ENCODE assay signal across 23 cellular contexts in the genomic region with DNA sequence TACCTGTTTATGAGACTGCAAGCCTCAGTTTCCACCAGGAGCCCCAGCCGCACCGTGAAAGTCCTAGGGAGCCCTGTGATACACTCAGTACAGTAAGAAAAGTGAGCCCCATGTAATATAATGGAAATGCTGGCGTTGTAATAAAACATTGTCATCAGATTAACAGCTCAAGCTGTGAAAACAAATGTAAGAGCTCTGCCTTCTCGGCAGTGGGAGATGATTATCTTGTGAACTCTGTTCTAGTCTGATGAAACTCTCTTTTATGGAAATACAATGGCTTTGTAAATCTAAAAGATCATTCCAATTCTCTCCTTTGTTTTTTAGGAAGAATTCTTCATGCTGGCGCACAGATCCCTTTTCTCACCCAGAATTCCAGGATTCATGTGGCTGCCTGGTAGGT.
DNase-seq lines count a peak whose midpoint lies in the region; FAIRE-seq and TF ChIP-seq lines count a peak whose summit lies in the region.
"Had no signal": no experiment of that assay in that cellular context is flagged by ENCODE, and none has a peak within 500 bp of the region (broad histone marks: within the 10 kb centered on the region; RNA-seq: fewer than 3 reads in every experiment).

No MANE protein-coding gene starts in this region.

- H3K4me1 ChIP-seq in H1 (replicated peaks in 1 of 4; ENCODE audit: control insufficient read depth in 3 of 4, insufficient read depth in 4 of 4, low read length in 3 of 4) = peaks cover 0 to 2% (median 0%) of the 10 kb centered on the region in 4 experiments; a peak in 1 of 7 replicates
- no peaks in the 10 kb centered on the region for H3K4me1 ChIP-seq in parathyroid adenoma
- H3K4me1 ChIP-seq in testis = peaks cover 13% of the 10 kb centered on the region
- H3K4me1 ChIP-seq: SJCRH30 had no signal

- no peak overlapping the region for H2BK120ac ChIP-seq in H1 (replicated peaks; ENCODE audit: low read depth, low read length)

- no peaks in the 10 kb centered on the region for H3K79me1 ChIP-seq in H1 (ENCODE audit: low read depth, low read length)

- H2BK15ac ChIP-seq in H1 (ENCODE audit: low read length) = no peak overlapping the region

- H3K27ac ChIP-seq in H1 (ENCODE audit: low read depth, low read length) (no peak overlapping the region), parathyroid adenoma (no peak overlapping the region), testis (no peak overlapping the region)
- H3K27ac ChIP-seq: SJCRH30 had no signal

- H3K79me2 ChIP-seq in H1 (ENCODE audit: control insufficient read depth in 1 of 2, insufficient read depth in 2 of 2, low read length in 2 of 2) (no peaks in the 10 kb centered on the region), parathyroid adenoma (no peaks in the 10 kb centered on the region)

- no peak overlapping the region for H2BK5ac ChIP-seq in H1 (ENCODE audit: low read depth, low read length)

- CTCF ChIA-PET in H1 (lab: Charles Lee; ENCODE audit: partially characterized antibody) = no interaction called here

- no peaks in the 10 kb centered on the region for H4K20me1 ChIP-seq in H1 (replicated peaks in 1 of 2; ENCODE audit: control insufficient read depth in 1 of 2, insufficient read depth in 2 of 2, low read length in 2 of 2)

- H2BK20ac ChIP-seq in H1 (ENCODE audit: low read length) = no peak overlapping the region

- H3K36me3 ChIP-seq in H1 (ENCODE audit: control insufficient read depth in 2 of 4, insufficient read depth in 4 of 4, low read length in 3 of 4) (no peaks in the 10 kb centered on the region), parathyroid adenoma (ENCODE audit: control insufficient read depth, insufficient read depth, low read length) (no peaks in the 10 kb centered on the region), testis (ENCODE audit: low read depth, missing control alignments) (no peaks in the 10 kb centered on the region), MG63 (no peaks in the 10 kb centered on the region)
- H3K36me3 ChIP-seq: SJCRH30 had no signal

- H3K23ac ChIP-seq in H1 (ENCODE audit: insufficient read length) = no peak overlapping the region

- H2BK12ac ChIP-seq in H1 (ENCODE audit: low read depth, low read length) = no peak overlapping the region

- H4K8ac ChIP-seq in H1 (ENCODE audit: extremely low read depth, insufficient read depth, low read length) = no peak overlapping the region

- DNase-seq in COR-L47 (lab: John Stamatoyannopoulos, UW) = peak; percentile 36
- peak; percentile 12 for DNase-seq in NCI-H69 (lab: John Stamatoyannopoulos, UW)
- no peak for DNase-seq in H1 (ENCODE audit: low read depth in 1 of 2, low spot score in 2 of 2)
- DNase-seq in testis = no peak
- DNase-seq in kidney glomerular epithelial cell (lab: John Stamatoyannopoulos, UW) = no peak
- DNase-seq in MG63 = no peak
- DNase-seq: C1 segment of cervical spinal cord; Caco-2; CD4-positive, alpha-beta memory T cell; NCI-H1092; NCI-H1436 treated with DMSO at 0.1 percent for 48 hours; NCI-H187 treated with DMSO at 0.1 percent for 48 hours; NCI-H2107; NCI-H446 treated with DMSO at 0.1 percent for 48 hours; NCI-H526; OCI-M1; SJCRH30; T-cell had no signal

- H4K5ac ChIP-seq in H1 (ENCODE audit: insufficient read length, low read depth, low read length) = no peak overlapping the region

- 77% methylated on average over 5 of the region's 5 CpGs; no CpG with 5 or more reads in 1 of the 2 experiments for WGBS in H1 (ENCODE audit: extremely low coverage in 1 of 2, insufficient coverage in 1 of 2, insufficient read length in 1 of 2, insufficient replicate concordance in 2 of 2, low coverage in 1 of 2, low lambda C conversion rate in 2 of 2, missing lambda C conversion rate in 1 of 2), 2 experiments
- 66 to 71% methylated on average over 5 of the region's 5 CpGs for WGBS in testis, 2 donors

- H3K9me3 ChIP-seq in H1 (ENCODE audit: insufficient read depth in 2 of 2, low read depth in 1 of 2, low read length in 1 of 2) (no peaks in the 10 kb centered on the region), parathyroid adenoma (ENCODE audit: control insufficient read depth, low read length) (no peaks in the 10 kb centered on the region), testis (no peaks in the 10 kb centered on the region), MG63 (no peaks in the 10 kb centered on the region)
- H3K9me3 ChIP-seq: Caco-2, SJCRH30 had no signal

- FAIRE-seq in H1 (lab: Jason Lieb, UNC) = peak; percentile 39
- FAIRE-seq: A204.1, G401.6, GM12878, RCC 7860 had no signal

- TF ChIP-seq RAD21 in H1 (IDR thresholded peaks at IDR 0.05 in 1 of 2, conservative IDR thresholded peaks at IDR 0.05 in 1 of 2; ENCODE audit: low read depth in 2 of 2, low read length in 2 of 2) = no peak

- TF ChIP-seq CTCF in H1 (IDR thresholded peaks at IDR 0.05; ENCODE audit: control extremely low read depth in 1 of 3, insufficient read depth in 1 of 3, low read depth in 1 of 3, low read length in 3 of 3) (no peak), parathyroid adenoma (IDR thresholded peaks at IDR 0.05) (no peak), testis (IDR thresholded peaks at IDR 0.05) (no peak)

- no peak overlapping the region for H2AK5ac ChIP-seq in H1 (ENCODE audit: low read depth, low read length)

- TF ChIP-seq EP300 in H1 (IDR thresholded peaks at IDR 0.05; ENCODE audit: borderline replicate concordance in 1 of 2, low read depth in 2 of 2, low read length in 2 of 2) = no peak

- intact Hi-C loops in testis (cut with DNase I; ENCODE audit: low total_unique reads) = no loop called here

- no peak for TF ChIP-seq POLR2A in H1 (IDR thresholded peaks at IDR 0.05; ENCODE audit: control extremely low read depth in 1 of 2, low read depth in 2 of 2, low read length in 2 of 2)
- TF ChIP-seq POLR2A in testis (IDR thresholded peaks at IDR 0.05) = no peak

- H3K23me2 ChIP-seq in H1 (ENCODE audit: low read depth, low read length) = no peaks in the 10 kb centered on the region

- H3K27me3 ChIP-seq in H1 (replicated peaks in 1 of 4; ENCODE audit: control insufficient read depth in 3 of 4, extremely low read depth in 1 of 4, insufficient read depth in 3 of 4, low read length in 3 of 4) (no peaks in the 10 kb centered on the region), parathyroid adenoma (ENCODE audit: control insufficient read depth, insufficient read depth, low read length) (no peaks in the 10 kb centered on the region), testis (no peaks in the 10 kb centered on the region), MG63 (no peaks in the 10 kb centered on the region)

- no peak overlapping the region for H3K18ac ChIP-seq in H1 (ENCODE audit: extremely low read depth, low read length)

- H3K9ac ChIP-seq in H1 (replicated peaks in 1 of 4; ENCODE audit: extremely low read depth in 1 of 4, low read depth in 3 of 4, low read length in 3 of 4) (no peak overlapping the region), parathyroid adenoma (no peak overlapping the region)

- POLR2A ChIA-PET in H1 (lab: Charles Lee; ENCODE audit: partially characterized antibody) = no interaction called here

- H3K4me3 ChIP-seq in H1 (ENCODE audit: extremely low read depth in 1 of 4, insufficient read depth in 2 of 4, low read depth in 3 of 4, low read length in 4 of 4) (no peak overlapping the region), parathyroid adenoma (ENCODE audit: low read depth, low read length) (no peak overlapping the region), testis (no peak overlapping the region), MG63 (no peak overlapping the region)
- H3K4me3 ChIP-seq: GM12878, SJCRH30 had no signal

- H3K14ac ChIP-seq in H1 (ENCODE audit: insufficient read length) = no peak overlapping the region

- H3K4ac ChIP-seq in H1 (replicated peaks; ENCODE audit: insufficient read length, low read depth, low read length) = no peak overlapping the region

- H4K91ac ChIP-seq in H1 (replicated peaks; ENCODE audit: insufficient read length, low read length) = no peak overlapping the region

- no peak overlapping the region for H3K4me2 ChIP-seq in H1 (ENCODE audit: insufficient read depth in 1 of 2, low read depth in 2 of 2, low read length in 2 of 2)
- peak overlapping the region; percentile 59 for H3K4me2 ChIP-seq in parathyroid adenoma (ENCODE audit: low read length)

- H2AFZ ChIP-seq in H1 (ENCODE audit: low read length) (no peak overlapping the region), parathyroid adenoma (peak overlapping the region; percentile 12)

- H3K56ac ChIP-seq in H1 (replicated peaks; ENCODE audit: insufficient read length, low read depth, low read length) = no peak overlapping the region

TF ChIP-seq in H1, 55 proteins besides CTCF, POLR2A, EP300 and RAD21:
- no peak for TF ChIP-seq SRF (IDR thresholded peaks at IDR 0.05; ENCODE audit: low read depth, low read length)
- no peak for TF ChIP-seq SP4 (IDR thresholded peaks at IDR 0.05; ENCODE audit: low read length)
- no peak for TF ChIP-seq SAP30 (IDR thresholded peaks at IDR 0.05; ENCODE audit: insufficient read depth, insufficient replicate concordance, low read length)
- TF ChIP-seq, protein P1, sequence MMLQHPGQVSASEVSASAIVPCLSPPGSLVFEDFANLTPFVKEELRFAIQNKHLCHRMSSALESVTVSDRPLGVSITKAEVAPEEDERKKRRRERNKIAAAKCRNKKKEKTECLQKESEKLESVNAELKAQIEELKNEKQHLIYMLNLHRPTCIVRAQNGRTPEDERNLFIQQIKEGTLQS (IDR thresholded peaks at IDR 0.05; ENCODE audit: insufficient read depth, low read depth, low read length) = no peak
- no peak for TF ChIP-seq CBX5 (IDR thresholded peaks at IDR 0.05; ENCODE audit: low read depth, low read length)
- TF ChIP-seq RNF2 (IDR thresholded peaks at IDR 0.05; ENCODE audit: borderline replicate concordance, low read depth, low read length, missing control alignments, poor library complexity, severe bottlenecking) = no peak
- no peak for TF ChIP-seq JUN (IDR thresholded peaks at IDR 0.05; ENCODE audit: low read depth, low read length)
- TF ChIP-seq CHD1 (IDR thresholded peaks at IDR 0.05; ENCODE audit: low read depth, low read length) = no peak
- no peak for TF ChIP-seq RFX5 (IDR thresholded peaks at IDR 0.05; ENCODE audit: borderline replicate concordance, low read depth, low read length)
- TF ChIP-seq TAF1 (IDR thresholded peaks at IDR 0.05; ENCODE audit: low read depth, low read length) = no peak

Comparison
In these comparisons a context has a peak if more than half of its experiments do, and no peak if none do; other contexts are left out.
1. DNase-seq: peak in COR-L47 (single experiment) and NCI-H69 (single experiment); none in H1 (0 of 2), testis (single experiment), kidney glomerular epithelial cell (single experiment) and MG63 (single experiment).